Comparison of ENCODE assay signal across 22 cellular contexts in genomic region chr1:235262539-235262938, GRCh38.
DNase-seq lines count a peak whose midpoint lies in the region; ATAC-seq, FAIRE-seq and TF ChIP-seq lines count a peak whose summit lies in the region.
"Had no signal": no experiment of that assay in that cellular context is flagged by ENCODE, and none has a peak within 500 bp of the region (broad histone marks: within the 10 kb centered on the region; RNA-seq: fewer than 3 reads in every experiment).

No MANE protein-coding gene starts in this region.

- no peak for TF ChIP-seq CTCF in CD8-positive, alpha-beta T cell (IDR thresholded peaks at IDR 0.05)
- TF ChIP-seq CTCF in D721Med (IDR thresholded peaks at IDR 0.05; ENCODE audit: insufficient read depth, missing control alignments) = no peak
- no peak for TF ChIP-seq CTCF in HEK293 (tag by site-specific recombination; IDR thresholded peaks at IDR 0.05)
- TF ChIP-seq CTCF in HFFc6 (IDR thresholded peaks at IDR 0.05) = no peak

- peaks cover 70% of the 10 kb centered on the region for H3K4me1 Mint-ChIP-seq in CD8-positive, alpha-beta T cell (ENCODE audit: low read depth)
- H3K4me1 Mint-ChIP-seq in HFFc6 (ENCODE audit: low read depth) = peaks cover 19% of the 10 kb centered on the region

- no peaks in the 10 kb centered on the region for H3K27me3 ChIP-seq in CD8-positive, alpha-beta T cell (ENCODE audit: insufficient read depth, low read length)
- H3K27me3 ChIP-seq: BE2C, BLaER1 had no signal

- no peak overlapping the region for H3K27ac ChIP-seq in CD8-positive, alpha-beta T cell (ENCODE audit: low read depth, low read length)
- H3K27ac ChIP-seq in HEK293 (ENCODE audit: extremely low read depth, low read depth, low read length) = no peak overlapping the region
- H3K27ac ChIP-seq: BLaER1 had no signal

- no peak for DNase-seq in CD8-positive, alpha-beta T cell
- DNase-seq in D721Med (ENCODE audit: insufficient read length, low spot score) = no peak
- DNase-seq in HFFc6 = no peak
- DNase-seq in NCI-H2171 (lab: John Stamatoyannopoulos, UW) = no peak
- no peak for DNase-seq in DMS 273 treated with DMSO at 0.1 percent for 48 hours (lab: John Stamatoyannopoulos, UW)
- DNase-seq in NCI-H187 treated with DMSO at 0.1 percent for 48 hours (lab: John Stamatoyannopoulos, UW) = no peak
- DNase-seq: 8988T; ACHN; BE2C; C1 segment of cervical spinal cord; Caco-2; Calu3; CD4-positive, alpha-beta memory T cell; CD4-positive, CD25-positive, alpha-beta regulatory T cell; DMS79 treated with DMSO at 0.1 percent for 48 hours; GF-D8 had no signal

- no peak overlapping the region for H3K4me3 Mint-ChIP-seq in CD8-positive, alpha-beta T cell
- H3K4me3 Mint-ChIP-seq in HFFc6 = no peak overlapping the region
- H3K4me3 Mint-ChIP-seq: CD14-positive monocyte; CD4-positive, CD25-positive, alpha-beta regulatory T cell had no signal

- no peak for ATAC-seq in CD8-positive, alpha-beta T cell

- no peaks in the 10 kb centered on the region for H3K36me3 ChIP-seq in CD8-positive, alpha-beta T cell (ENCODE audit: insufficient read depth, low read length)
- peaks cover 2 to 5% of the 10 kb centered on the region in 2 experiments; a peak in 2 of 3 replicates for H3K36me3 ChIP-seq in HEK293 (ENCODE audit: control insufficient read depth in 2 of 2, insufficient read depth in 1 of 2, low read length in 2 of 2)

- H3K9me3 ChIP-seq in CD8-positive, alpha-beta T cell (ENCODE audit: low read length) = no peaks in the 10 kb centered on the region
- H3K9me3 ChIP-seq in HEK293 (ENCODE audit: control insufficient read depth, insufficient read depth, low read depth, low read length) = no peaks in the 10 kb centered on the region
- H3K9me3 ChIP-seq: BE2C, Caco-2 had no signal

- H3K9me3 Mint-ChIP-seq in CD8-positive, alpha-beta T cell = no peaks in the 10 kb centered on the region
- H3K9me3 Mint-ChIP-seq in HFFc6 = no peaks in the 10 kb centered on the region
- H3K9me3 Mint-ChIP-seq: CD14-positive monocyte; CD4-positive, alpha-beta memory T cell; CD4-positive, CD25-positive, alpha-beta regulatory T cell had no signal

- no peak overlapping the region for H3K4me3 ChIP-seq in CD8-positive, alpha-beta T cell (ENCODE audit: low read depth, low read length)
- H3K4me3 ChIP-seq in HEK293 (ENCODE audit: low read depth, low read length) = no peak overlapping the region
- H3K4me3 ChIP-seq: BLaER1 had no signal

- FAIRE-seq in D721Med (lab: Jason Lieb, UNC) (peak; percentile 66), TTC549 (lab: Jason Lieb, UNC) (peak; percentile 9)
- FAIRE-seq: GM12891, GM19239 had no signal

- no peaks in the 10 kb centered on the region for H3K27me3 Mint-ChIP-seq in CD8-positive, alpha-beta T cell (ENCODE audit: low read depth)
- H3K27me3 Mint-ChIP-seq in HFFc6 (ENCODE audit: insufficient read depth) = no peaks in the 10 kb centered on the region
- H3K27me3 Mint-ChIP-seq: CD4-positive, alpha-beta memory T cell; CD4-positive, CD25-positive, alpha-beta regulatory T cell had no signal

- peak overlapping the region; percentile 32 for H3K27ac Mint-ChIP-seq in CD8-positive, alpha-beta T cell
- no peak overlapping the region for H3K27ac Mint-ChIP-seq in HFFc6
- H3K27ac Mint-ChIP-seq: CD14-positive monocyte had no signal

- CTCF ChIA-PET in CD8-positive, alpha-beta T cell (lab: Charles Lee) = interaction anchor here (2.3 to 3.0 kb wide), 2 partner anchors 10 to 154 kb away, joined by 8 to 12 read pairs; no protein-coding TSS in a partner anchor
- CTCF ChIA-PET in HEK293 (lab: Yijun Ruan, JAX) = interaction anchor here (0.6 to 1.7 kb wide), 3 partner anchors 10 to 154 kb away, joined by 3 to 5 read pairs (median 4); no protein-coding TSS in a partner anchor

- peaks cover 22% of the 10 kb centered on the region for H3K36me3 Mint-ChIP-seq in CD8-positive, alpha-beta T cell
- H3K36me3 Mint-ChIP-seq in HFFc6 (ENCODE audit: low read depth) = no peaks in the 10 kb centered on the region; the same call in 1 of the 2 replicates

- intact Hi-C loops in CD8-positive, alpha-beta T cell (cut with DNase I, micrococcal nuclease) = no loop called here

- POLR2A ChIA-PET in CD8-positive, alpha-beta T cell (lab: Charles Lee) = interaction anchor here (1.5 kb wide), 1 partner anchor 12 kb away, joined by 5 read pairs; no protein-coding TSS in a partner anchor
- POLR2A ChIA-PET in HEK293 (lab: Yijun Ruan, JAX) = interaction anchor here (0.6 kb wide), 1 partner anchor 78 kb away, joined by 4 read pairs; no protein-coding TSS in a partner anchor

- H3K4me1 ChIP-seq in CD8-positive, alpha-beta T cell (ENCODE audit: insufficient read depth, low read length) = peaks cover 61% of the 10 kb centered on the region
- H3K4me1 ChIP-seq in HEK293 (ENCODE audit: control insufficient read depth, insufficient read depth, low read length) = peaks cover 35% of the 10 kb centered on the region
- H3K4me1 ChIP-seq: BE2C, Caco-2 had no signal

TF ChIP-seq in HEK293, 187 proteins besides CTCF, POLR2A, EP300 and RAD21:
- TF ChIP-seq ZNF664 (tag by site-specific recombination; IDR thresholded peaks at IDR 0.05) (peak; percentile 77), KLF1 (tag by site-specific recombination; IDR thresholded peaks at IDR 0.05) (no peak), ZNF600 (tag by site-specific recombination; IDR thresholded peaks at IDR 0.05) (no peak), ZNF18 (tag by site-specific recombination; IDR thresholded peaks at IDR 0.05) (peak; percentile 62), ZNF324 (tag by site-specific recombination; IDR thresholded peaks at IDR 0.05) (no peak), ZNF416 (tag by site-specific recombination; IDR thresholded peaks at IDR 0.05) (no peak)
